In genomic region chr20:18543932-18544331, GRCh38 we compare ENCODE assay signal across 13 cellular contexts. TPM values are rescaled to one million over a fixed set of nuclear protein-coding genes. Genes with fewer than 3 reads are reported as not detected.
A peak's percentile ranks its signal among the peaks of the same experiment; 100 is the strongest.
DNase-seq lines count a peak whose midpoint lies in the region; ATAC-seq and TF ChIP-seq lines count a peak whose summit lies in the region.
"Had no signal": no experiment of that assay in that cellular context is flagged by ENCODE, and none has a peak within 500 bp of the region (broad histone marks: within the 10 kb centered on the region; RNA-seq: fewer than 3 reads in every experiment).

No MANE protein-coding gene starts in this region.

- no peak overlapping the region for H3K4me3 Mint-ChIP-seq in activated T-helper 17 cell treated with anti-CD3 and anti-CD28 coated beads, Interleukin-2, amount 50 U/mL, for 72 hours
- H3K4me3 Mint-ChIP-seq in nephron: no peak overlapping the region
- no peak overlapping the region for H3K4me3 Mint-ChIP-seq in activated CD4-positive, alpha-beta T cell treated with anti-CD3 and anti-CD28 coated beads, Interleukin-2, amount 10 ng/mL, durations not matched to agents 7 days and 5 days
- H3K4me3 Mint-ChIP-seq in stimulated activated naive B cell treated with anti-CD40 and anti-IgM and Interleukin-4, amounts not matched to agents 10 μg/mL and 1 μg/mL and 100 μg/mL, for 72 hours: no peak overlapping the region
- H3K4me3 Mint-ChIP-seq: naive B cell; stimulated activated effector memory CD8-positive, alpha-beta T cell treated with anti-CD3 and anti-CD28 coated beads, Interleukin-12 subunit alpha, Interleukin-12 subunit beta, amount 100 ng/mL, for 72 hours had no signal

- H3K27ac Mint-ChIP-seq in activated T-helper 17 cell treated with anti-CD3 and anti-CD28 coated beads, Interleukin-2, amount 50 U/mL, for 72 hours: peak overlapping the region; percentile 25
- peak overlapping the region in 2 of 3 experiments; percentile 12 to 61 for H3K27ac Mint-ChIP-seq in nephron
- H3K27ac Mint-ChIP-seq in activated CD4-positive, alpha-beta T cell treated with anti-CD3 and anti-CD28 coated beads, Interleukin-2, amount 10 ng/mL, durations not matched to agents 7 days and 5 days: no peak overlapping the region
- H3K27ac Mint-ChIP-seq in stimulated activated naive B cell treated with anti-CD40 and anti-IgM and Interleukin-4, amounts not matched to agents 10 μg/mL and 1 μg/mL and 100 μg/mL, for 72 hours: no peak overlapping the region

- peaks cover 4% of the 10 kb centered on the region for H3K4me1 Mint-ChIP-seq in activated T-helper 17 cell treated with anti-CD3 and anti-CD28 coated beads, Interleukin-2, amount 50 U/mL, for 72 hours
- no peaks in the 10 kb centered on the region for H3K4me1 Mint-ChIP-seq in nephron
- no peaks in the 10 kb centered on the region for H3K4me1 Mint-ChIP-seq in activated CD4-positive, alpha-beta T cell treated with anti-CD3 and anti-CD28 coated beads, Interleukin-2, amount 10 ng/mL, durations not matched to agents 7 days and 5 days
- peaks cover 0 to 7% of the 10 kb centered on the region in 2 donors for H3K4me1 Mint-ChIP-seq in stimulated activated naive B cell treated with anti-CD40 and anti-IgM and Interleukin-4, amounts not matched to agents 10 μg/mL and 1 μg/mL and 100 μg/mL, for 72 hours
- H3K4me1 Mint-ChIP-seq: stimulated activated effector memory CD8-positive, alpha-beta T cell treated with anti-CD3 and anti-CD28 coated beads, Interleukin-12 subunit alpha, Interleukin-12 subunit beta, amount 100 ng/mL, for 72 hours had no signal

- H3K9me3 Mint-ChIP-seq in activated T-helper 17 cell treated with anti-CD3 and anti-CD28 coated beads, Interleukin-2, amount 50 U/mL, for 72 hours: no peaks in the 10 kb centered on the region
- H3K9me3 Mint-ChIP-seq in nephron: peaks cover 6% of the 10 kb centered on the region
- H3K9me3 Mint-ChIP-seq in activated CD4-positive, alpha-beta T cell treated with anti-CD3 and anti-CD28 coated beads, Interleukin-2, amount 10 ng/mL, durations not matched to agents 7 days and 5 days: no peaks in the 10 kb centered on the region
- H3K9me3 Mint-ChIP-seq in stimulated activated naive B cell treated with anti-CD40 and anti-IgM and Interleukin-4, amounts not matched to agents 10 μg/mL and 1 μg/mL and 100 μg/mL, for 72 hours: no peaks in the 10 kb centered on the region
- H3K9me3 Mint-ChIP-seq: naive B cell; stimulated activated effector memory CD8-positive, alpha-beta T cell treated with anti-CD3 and anti-CD28 coated beads, Interleukin-12 subunit alpha, Interleukin-12 subunit beta, amount 100 ng/mL, for 72 hours had no signal

- H3K27me3 Mint-ChIP-seq in activated T-helper 17 cell treated with anti-CD3 and anti-CD28 coated beads, Interleukin-2, amount 50 U/mL, for 72 hours: no peaks in the 10 kb centered on the region
- H3K27me3 Mint-ChIP-seq in nephron (ENCODE audit: low read depth): no peaks in the 10 kb centered on the region
- H3K27me3 Mint-ChIP-seq in activated CD4-positive, alpha-beta T cell treated with anti-CD3 and anti-CD28 coated beads, Interleukin-2, amount 10 ng/mL, durations not matched to agents 7 days and 5 days: no peaks in the 10 kb centered on the region
- H3K27me3 Mint-ChIP-seq in stimulated activated naive B cell treated with anti-CD40 and anti-IgM and Interleukin-4, amounts not matched to agents 10 μg/mL and 1 μg/mL and 100 μg/mL, for 72 hours: no peaks in the 10 kb centered on the region
- H3K27me3 Mint-ChIP-seq: naive B cell had no signal

- POLR2A ChIA-PET in activated CD4-positive, alpha-beta T cell treated with anti-CD3 and anti-CD28 coated beads, Interleukin-2, amount 10 ng/mL, durations not matched to agents 7 days and 5 days (lab: Charles Lee): no interaction called here

- peaks cover 97% of the 10 kb centered on the region for H3K36me3 Mint-ChIP-seq in activated T-helper 17 cell treated with anti-CD3 and anti-CD28 coated beads, Interleukin-2, amount 50 U/mL, for 72 hours (ENCODE audit: low read depth)
- peaks cover 48% of the 10 kb centered on the region for H3K36me3 Mint-ChIP-seq in nephron (ENCODE audit: low read depth)
- H3K36me3 Mint-ChIP-seq in activated CD4-positive, alpha-beta T cell treated with anti-CD3 and anti-CD28 coated beads, Interleukin-2, amount 10 ng/mL, durations not matched to agents 7 days and 5 days (ENCODE audit: low read depth): peaks cover 48% of the 10 kb centered on the region
- H3K36me3 Mint-ChIP-seq in stimulated activated naive B cell treated with anti-CD40 and anti-IgM and Interleukin-4, amounts not matched to agents 10 μg/mL and 1 μg/mL and 100 μg/mL, for 72 hours: peaks cover 45 to 68% of the 10 kb centered on the region in 2 donors

- peak; percentile 47 for DNase-seq in DMS153 (lab: John Stamatoyannopoulos, UW)
- no peak for DNase-seq in DMS153 treated with DMSO at 0.1 percent for 48 hours (lab: John Stamatoyannopoulos, UW; ENCODE audit: unreplicated experiment)
- DNase-seq in NCI-H2029 (lab: John Stamatoyannopoulos, UW): peak; percentile 89
- DNase-seq in activated CD4-positive, alpha-beta T cell treated with anti-CD3 and anti-CD28 coated beads, Interleukin-2, amount 10 ng/mL, durations not matched to agents 7 days and 5 days: no peak
- no peak for DNase-seq in COLO668 (lab: John Stamatoyannopoulos, UW; ENCODE audit: unreplicated experiment)
- DNase-seq in stimulated activated naive B cell treated with anti-CD40 and anti-IgM and Interleukin-4, amounts not matched to agents 10 μg/mL and 1 μg/mL and 100 μg/mL, for 72 hours: no peak
- DNase-seq: activated CD4-positive, CD25-positive, alpha-beta regulatory T cell treated with anti-CD3 and anti-CD28 coated beads, Interleukin-2, amount 50 U/mL, for 72 hours; foreskin keratinocyte; naive B cell; NCI-H187 treated with DMSO at 0.1 percent for 48 hours had no signal

- ATAC-seq in activated T-helper 17 cell treated with anti-CD3 and anti-CD28 coated beads, Interleukin-2, amount 50 U/mL, for 72 hours (replicated peaks): no peak
- ATAC-seq in stimulated activated naive B cell treated with anti-CD40 and anti-IgM and Interleukin-4, amounts not matched to agents 10 μg/mL and 1 μg/mL and 100 μg/mL, for 72 hours (replicated peaks): no peak
- ATAC-seq: foreskin keratinocyte; stimulated activated effector memory CD8-positive, alpha-beta T cell treated with anti-CD3 and anti-CD28 coated beads, Interleukin-12 subunit alpha, Interleukin-12 subunit beta, amount 100 ng/mL, for 72 hours had no signal

- TF ChIP-seq CTCF in nephron (IDR thresholded peaks at IDR 0.05; ENCODE audit: unreplicated experiment in 3 of 3): no peak

- CTCF ChIA-PET in activated CD4-positive, alpha-beta T cell treated with anti-CD3 and anti-CD28 coated beads, Interleukin-2, amount 10 ng/mL, durations not matched to agents 7 days and 5 days (lab: Charles Lee): no interaction called here

RNA-seq across cellular contexts. Expression of gene SMIM26, which starts 23.3 kb away (rescaled TPM):
- 10 to 100 TPM; 55.5 to 67.9 TPM for total RNA-seq in activated T-helper 17 cell treated with anti-CD3 and anti-CD28 coated beads, Interleukin-2, amount 50 U/mL, for 72 hours
- total RNA-seq in activated CD4-positive, alpha-beta T cell treated with anti-CD3 and anti-CD28 coated beads, Interleukin-2, amount 10 ng/mL, durations not matched to agents 7 days and 5 days: 10 to 100 TPM; 55.2 to 73.4 TPM

RNA-seq across cellular contexts. Expression of gene SEC23B, which starts 36.2 kb away (rescaled TPM):
- total RNA-seq in activated T-helper 17 cell treated with anti-CD3 and anti-CD28 coated beads, Interleukin-2, amount 50 U/mL, for 72 hours: 100 to 1,000 TPM in 1 of 2 donors, 10 to 100 TPM in 1; 97.7 to 105 TPM
- 10 to 100 TPM; 65.8 to 69.6 TPM for total RNA-seq in activated CD4-positive, alpha-beta T cell treated with anti-CD3 and anti-CD28 coated beads, Interleukin-2, amount 10 ng/mL, durations not matched to agents 7 days and 5 days

RNA-seq across cellular contexts. Expression of gene DTD1, which starts 43.9 kb away (rescaled TPM):
- 10 to 100 TPM; 34.9 to 45.8 TPM for total RNA-seq in activated T-helper 17 cell treated with anti-CD3 and anti-CD28 coated beads, Interleukin-2, amount 50 U/mL, for 72 hours
- 10 to 100 TPM; 17.7 to 19.4 TPM for total RNA-seq in activated CD4-positive, alpha-beta T cell treated with anti-CD3 and anti-CD28 coated beads, Interleukin-2, amount 10 ng/mL, durations not matched to agents 7 days and 5 days

RNA-seq across cellular contexts. Expression of gene RBBP9, which starts 46.9 kb away (rescaled TPM):
- total RNA-seq in activated T-helper 17 cell treated with anti-CD3 and anti-CD28 coated beads, Interleukin-2, amount 50 U/mL, for 72 hours: 10 to 100 TPM; 12.5 to 18.3 TPM
- total RNA-seq in activated CD4-positive, alpha-beta T cell treated with anti-CD3 and anti-CD28 coated beads, Interleukin-2, amount 10 ng/mL, durations not matched to agents 7 days and 5 days: 10 to 100 TPM; 11.6 to 12.9 TPM

Comparison
In these comparisons a context has a peak if more than half of its experiments do, and no peak if none do; other contexts are left out.
1. DNase-seq: peak in DMS153 (single experiment) and NCI-H2029 (single experiment); none in DMS153 treated with DMSO at 0.1 percent for 48 hours (single experiment), activated CD4-positive, alpha-beta T cell treated with anti-CD3 and anti-CD28 coated beads, Interleukin-2, amount 10 ng/mL, durations not matched to agents 7 days and 5 days (single experiment), COLO668 (single experiment) and stimulated activated naive B cell treated with anti-CD40 and anti-IgM and Interleukin-4, amounts not matched to agents 10 μg/mL and 1 μg/mL and 100 μg/mL, for 72 hours (single experiment).
2. H3K27ac Mint-ChIP-seq: peak in activated T-helper 17 cell treated with anti-CD3 and anti-CD28 coated beads, Interleukin-2, amount 50 U/mL, for 72 hours (single experiment) and nephron (2 of 3); none in activated CD4-positive, alpha-beta T cell treated with anti-CD3 and anti-CD28 coated beads, Interleukin-2, amount 10 ng/mL, durations not matched to agents 7 days and 5 days (single experiment) and stimulated activated naive B cell treated with anti-CD40 and anti-IgM and Interleukin-4, amounts not matched to agents 10 μg/mL and 1 μg/mL and 100 μg/mL, for 72 hours (single experiment).